ENCODE assay signal across 2 cellular contexts in genomic region chr2:179092912-179093311, GRCh38. TPM values are rescaled to one million over a fixed set of nuclear protein-coding genes. Genes with fewer than 3 reads are reported as not detected.
"Had no signal": no experiment of that assay in that cellular context is flagged by ENCODE, and none has a peak within 500 bp of the region (broad histone marks: within the 10 kb centered on the region; RNA-seq: fewer than 3 reads in every experiment).

No MANE protein-coding gene starts in this region.

RNA-seq across cellular contexts. Expression of gene CCDC141, which starts 43.0 kb away (rescaled TPM):
- total RNA-seq: bronchial epithelial cell, MCF 10A had no signal
